In genomic region chr3:189577290-189577951, GRCh38 we compare ENCODE assay signal across 21 cellular contexts. TPM values are rescaled to one million over a fixed set of nuclear protein-coding genes. Genes with fewer than 3 reads are reported as not detected.
"Had no signal": no experiment of that assay in that cellular context is flagged by ENCODE, and none has a peak within 500 bp of the region (broad histone marks: within the 10 kb centered on the region; RNA-seq: fewer than 3 reads in every experiment).

No MANE protein-coding gene starts in this region.

- H3K27ac Mint-ChIP-seq: activated T-helper 1 cell treated with anti-CD3 and anti-CD28 coated beads, Interleukin-12 subunit alpha, Interleukin-12 subunit beta, Interleukin-2, Interleukin-4 antibody, amounts not matched to agents 30 ng/mL and 10 ng/mL and 1 ng/mL, durations not matched to agents 14 hours and 24 hours and 36 hours; mesothelial cell of epicardium; naive thymus-derived CD8-positive, alpha-beta T cell; neural progenitor cell; stimulated activated memory B cell treated with anti-CD40 and anti-IgM and Interleukin-4, amounts not matched to agents 10 μg/mL and 1 μg/mL and 100 μg/mL, for 72 hours; T-cell; type B pancreatic cell had no signal

- H3K9me3 Mint-ChIP-seq: neural progenitor cell, T-cell, type B pancreatic cell had no signal

- H3K27me3 Mint-ChIP-seq: naive thymus-derived CD8-positive, alpha-beta T cell; stimulated activated memory B cell treated with anti-CD40 and anti-IgM and Interleukin-4, amounts not matched to agents 10 μg/mL and 1 μg/mL and 100 μg/mL, for 72 hours; T-cell; type B pancreatic cell had no signal

- H3K27ac ChIP-seq: brain microvascular endothelial cell, hepatocyte, left ventricle myocardium inferior, neural progenitor cell, thoracic aorta had no signal

- H3K4me1 Mint-ChIP-seq: neural progenitor cell had no signal

- H3K36me3 Mint-ChIP-seq: mesothelial cell of epicardium; naive thymus-derived CD8-positive, alpha-beta T cell; neural progenitor cell; stimulated activated memory B cell treated with anti-CD40 and anti-IgM and Interleukin-4, amounts not matched to agents 10 μg/mL and 1 μg/mL and 100 μg/mL, for 72 hours; T-cell; type B pancreatic cell had no signal

- H3K36me3 ChIP-seq: brain microvascular endothelial cell, left ventricle myocardium inferior, neural progenitor cell, thoracic aorta had no signal

- ATAC-seq: naive thymus-derived CD8-positive, alpha-beta T cell; sciatic nerve; stimulated activated memory B cell treated with anti-CD40 and anti-IgM and Interleukin-4, amounts not matched to agents 10 μg/mL and 1 μg/mL and 100 μg/mL, for 72 hours; T-cell had no signal

- H3K9me3 ChIP-seq: left ventricle myocardium inferior, thoracic aorta had no signal

- H3K4me3 ChIP-seq: hepatocyte, left ventricle myocardium inferior, neural progenitor cell, thoracic aorta had no signal

- H3K27me3 ChIP-seq: brain microvascular endothelial cell, hepatocyte, neural progenitor cell had no signal

- H3K4me3 Mint-ChIP-seq: activated T-helper 1 cell treated with anti-CD3 and anti-CD28 coated beads, Interleukin-12 subunit alpha, Interleukin-12 subunit beta, Interleukin-2, Interleukin-4 antibody, amounts not matched to agents 30 ng/mL and 10 ng/mL and 1 ng/mL, durations not matched to agents 14 hours and 24 hours and 36 hours; mesothelial cell of epicardium; naive thymus-derived CD8-positive, alpha-beta T cell; neural progenitor cell; stimulated activated memory B cell treated with anti-CD40 and anti-IgM and Interleukin-4, amounts not matched to agents 10 μg/mL and 1 μg/mL and 100 μg/mL, for 72 hours; T-cell; type B pancreatic cell had no signal

- DNase-seq: activated CD4-positive, alpha-beta T cell treated with anti-CD3 and anti-CD28 coated beads, Interleukin-2, amount 50 U/mL, for 48 hours; activated gamma-delta T cell treated with Interleukin-2 at 50 U/mL for 16 hours; aorta; brain microvascular endothelial cell; central memory CD4-positive, alpha-beta T cell; dermis blood vessel endothelial cell; effector CD8-positive, alpha-beta T cell; foreskin melanocyte; left ventricle myocardium inferior; naive thymus-derived CD8-positive, alpha-beta T cell; small intestine; stimulated activated CD4-positive, alpha-beta T cell treated with anti-CD3 and anti-CD28 coated beads, Interleukin-2, amount 100 ng/mL, for 24 hours; T-cell had no signal

RNA-seq across cellular contexts. Expression of gene TP63, which starts 53.8 kb away (rescaled TPM):
- total RNA-seq: dermis blood vessel endothelial cell; naive thymus-derived CD8-positive, alpha-beta T cell had no signal
